ENCODE assay signal across 9 cellular contexts in the genomic region with DNA sequence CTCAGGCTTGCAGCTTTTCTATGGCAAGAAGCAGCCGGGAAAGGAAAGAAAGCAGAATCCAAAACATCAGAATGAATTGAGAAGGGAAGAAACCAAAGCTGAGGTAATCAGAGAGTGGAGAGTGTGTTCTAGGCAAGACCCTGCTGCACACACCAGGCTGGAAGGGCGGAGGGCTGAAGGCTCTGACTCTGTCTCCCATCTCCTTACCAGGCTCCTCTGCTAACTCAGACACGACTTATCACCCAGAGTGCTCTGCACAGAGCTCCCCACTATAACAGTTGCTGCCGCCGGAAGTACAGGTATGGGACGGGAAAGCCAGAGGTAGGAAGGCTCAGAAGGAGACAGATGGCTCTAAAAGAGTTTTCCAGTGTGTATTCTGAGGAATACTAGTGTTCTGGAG. TPM values are rescaled to one million over a fixed set of nuclear protein-coding genes. Genes with fewer than 3 reads are reported as not detected.
A peak's percentile ranks its signal among the peaks of the same experiment; 100 is the strongest.
DNase-seq lines count a peak whose midpoint lies in the region; ATAC-seq and TF ChIP-seq lines count a peak whose summit lies in the region.
"Had no signal": no experiment of that assay in that cellular context is flagged by ENCODE, and none has a peak within 500 bp of the region (broad histone marks: within the 10 kb centered on the region; RNA-seq: fewer than 3 reads in every experiment).

No MANE protein-coding gene starts in this region.

- peaks cover 0 to 45% (median 14%) of the 10 kb centered on the region in 11 experiments; a peak in 12 of 22 replicates for H4K20me1 ChIP-seq in BLaER1 treated with 17β-estradiol and CSF1 and Interleukin-3, amounts not matched to agents 10 nM and 100 nM
- H4K20me1 ChIP-seq in KMS-11 (ENCODE audit: insufficient read depth) (no peaks in the 10 kb centered on the region), mammary epithelial cell (ENCODE audit: insufficient read depth, low read length) (no peaks in the 10 kb centered on the region)

- in situ Hi-C loops in mammary epithelial cell (cut with MboI; ENCODE audit: low sequenced_read_pairs in 2 of 2) (no loop called here), G401 (cut with HindIII; ENCODE audit: low sequenced_read_pairs) (no loop called here)

- H3K27me3 ChIP-seq in BLaER1 treated with 17β-estradiol and CSF1 and Interleukin-3, amounts not matched to agents 10 nM and 100 nM = no peaks in the 10 kb centered on the region
- H3K27me3 ChIP-seq in KMS-11 (ENCODE audit: insufficient read depth, low read depth) (no peaks in the 10 kb centered on the region), mammary epithelial cell (ENCODE audit: insufficient read depth, low read length) (no peaks in the 10 kb centered on the region)

- peaks cover 0 to 3% (median 0%) of the 10 kb centered on the region in 9 donors for H3K9me3 Mint-ChIP-seq in naive thymus-derived CD8-positive, alpha-beta T cell

- H3K4me3 Mint-ChIP-seq in naive thymus-derived CD8-positive, alpha-beta T cell = peak overlapping the region; percentile 90 to 98 (median 96)

- intact Hi-C loops in mammary epithelial cell (cut with micrococcal nuclease) = loop anchor here (2.0 kb wide), 1 partner anchor 88 kb away; a partner anchor contains a TSS

- H3K4me1 ChIP-seq in BLaER1 treated with 17β-estradiol and CSF1 and Interleukin-3, amounts not matched to agents 10 nM and 100 nM = peaks cover 33 to 52% (median 46%) of the 10 kb centered on the region in 10 experiments
- H3K4me1 ChIP-seq in KMS-11 (ENCODE audit: low read depth, poor library complexity, severe bottlenecking) = peaks cover 24% of the 10 kb centered on the region
- H3K4me1 ChIP-seq in mammary epithelial cell (ENCODE audit: insufficient read depth, low read length) = peaks cover 22% of the 10 kb centered on the region

- H3K27ac Mint-ChIP-seq in naive thymus-derived CD8-positive, alpha-beta T cell = peak overlapping the region in 9 of 10 donors; percentile 61 to 97 (median 90)

- H2AFZ ChIP-seq in KMS-11 (ENCODE audit: low read depth) (no peak overlapping the region), mammary epithelial cell (ENCODE audit: low read depth, low read length) (peak overlapping the region; percentile 96)

- DNase-seq in mammary epithelial cell (no peak), G401 (ENCODE audit: low spot score) (no peak), HPDE6-E6E7 (ENCODE audit: extremely low spot score) (no peak), NCI-H82 treated with DMSO at 0.1 percent for 48 hours (lab: John Stamatoyannopoulos, UW; ENCODE audit: unreplicated experiment) (no peak)
- no peak for DNase-seq in naive thymus-derived CD8-positive, alpha-beta T cell
- DNase-seq: NCI-H510A had no signal

- CTCF ChIA-PET in mammary epithelial cell (lab: Charles Lee; ENCODE audit: low non-redundant PET) = interaction anchor here (0.6 kb wide), 1 partner anchor 96 kb away, joined by 3 read pairs; no protein-coding TSS in a partner anchor

- H3K27ac ChIP-seq in BLaER1 treated with 17β-estradiol and CSF1 and Interleukin-3, amounts not matched to agents 10 nM and 100 nM = peak overlapping the region in 10 of 11 experiments; percentile 73 to 89 (median 86); a peak in 17 of 22 replicates
- H3K27ac ChIP-seq in KMS-11 (no peak overlapping the region), mammary epithelial cell (ENCODE audit: insufficient read depth, low read depth, low read length) (peak overlapping the region; percentile 85)

- WGBS in mammary epithelial cell (ENCODE audit: low coverage, missing lambda C conversion rate) = 78% methylated on average over 6 of the region's 6 CpGs

- peaks cover 51 to 83% (median 66%) of the 10 kb centered on the region in 11 experiments for H3K36me3 ChIP-seq in BLaER1 treated with 17β-estradiol and CSF1 and Interleukin-3, amounts not matched to agents 10 nM and 100 nM
- H3K36me3 ChIP-seq in KMS-11 (ENCODE audit: insufficient read depth) (peaks cover 7% of the 10 kb centered on the region; the same call in 1 of the 2 replicates), mammary epithelial cell (ENCODE audit: insufficient read depth, low read length) (peaks cover 9% of the 10 kb centered on the region)

- H3K36me3 Mint-ChIP-seq in naive thymus-derived CD8-positive, alpha-beta T cell = peaks cover 0 to 60% (median 13%) of the 10 kb centered on the region in 3 donors

- H3K9ac ChIP-seq in BLaER1 treated with 17β-estradiol and CSF1 and Interleukin-3, amounts not matched to agents 10 nM and 100 nM = peak overlapping the region; percentile 83 to 94 (median 89)
- H3K9ac ChIP-seq in KMS-11 (peak overlapping the region; percentile 62; the same call in 1 of the 2 replicates), mammary epithelial cell (ENCODE audit: insufficient read depth, low read length) (peak overlapping the region; percentile 86)

- no peak for TF ChIP-seq CTCF in KMS-11 (conservative IDR thresholded peaks at IDR 0.05; ENCODE audit: low read depth, low read length)
- no peak for TF ChIP-seq CTCF in mammary epithelial cell (conservative IDR thresholded peaks at IDR 0.05 in 1 of 2, IDR thresholded peaks at IDR 0.05 in 1 of 2; ENCODE audit: extremely low read depth in 1 of 2, insufficient read depth in 1 of 2, low read depth in 1 of 2, low read length in 2 of 2)

- dilution Hi-C loops in mammary epithelial cell (cut with HindIII; ENCODE audit: low sequenced_read_pairs) = no loop called here

- POLR2A ChIA-PET in naive thymus-derived CD8-positive, alpha-beta T cell (lab: Charles Lee) = interaction anchor here (0.6 to 3.4 kb wide), 9 partner anchors 8 to 531 kb away, joined by 3 to 36 read pairs (median 5); a partner anchor contains a TSS

- H3K4me1 Mint-ChIP-seq in naive thymus-derived CD8-positive, alpha-beta T cell = peaks cover 20 to 53% (median 51%) of the 10 kb centered on the region in 4 donors

- H3K4me2 ChIP-seq in BLaER1 treated with 17β-estradiol and CSF1 and Interleukin-3, amounts not matched to agents 10 nM and 100 nM = peak overlapping the region; percentile 91 to 100 (median 97)
- peak overlapping the region; percentile 84 for H3K4me2 ChIP-seq in KMS-11
- H3K4me2 ChIP-seq in mammary epithelial cell (ENCODE audit: insufficient read depth, low read depth, low read length) = peak overlapping the region; percentile 76

- H3K27me3 Mint-ChIP-seq in naive thymus-derived CD8-positive, alpha-beta T cell = peaks cover 0 to 3% (median 0%) of the 10 kb centered on the region in 5 donors

- no peak for ATAC-seq in naive thymus-derived CD8-positive, alpha-beta T cell
- ATAC-seq in HG03045 (IDR thresholded peaks at IDR 0.05; ENCODE audit: unreplicated experiment) = no peak

- no TSS peak for BruUV-seq in mammary epithelial cell (replicated peaks; lab: Mats Ljungman, UMichigan)

- H3K4me3 ChIP-seq in BLaER1 treated with 17β-estradiol and CSF1 and Interleukin-3, amounts not matched to agents 10 nM and 100 nM = peak overlapping the region; percentile 72 to 94 (median 88)
- H3K4me3 ChIP-seq in KMS-11 (IDR thresholded peaks at IDR 0.05; ENCODE audit: insufficient read depth, low read depth, low read length) = peak overlapping the region; percentile 100
- peak overlapping the region; percentile 69 to 86 (median 75) for H3K4me3 ChIP-seq in mammary epithelial cell (replicated peaks in 1 of 3; ENCODE audit: insufficient read depth in 1 of 3, low read depth in 2 of 3, low read length in 3 of 3)

- H3K9me3 ChIP-seq in BLaER1 treated with 17β-estradiol and CSF1 and Interleukin-3, amounts not matched to agents 10 nM and 100 nM (replicated peaks in 1 of 11) = no peaks in the 10 kb centered on the region
- no peaks in the 10 kb centered on the region for H3K9me3 ChIP-seq in mammary epithelial cell (replicated peaks; ENCODE audit: insufficient read depth, low read length)

- H3K79me2 ChIP-seq in KMS-11 (ENCODE audit: insufficient read depth, low read depth) = peaks cover 17% of the 10 kb centered on the region
- peaks cover 34% of the 10 kb centered on the region for H3K79me2 ChIP-seq in mammary epithelial cell (ENCODE audit: insufficient read depth, low read length)

RNA-seq across cellular contexts. Expression of a gene that starts 1.2 kb away (rescaled TPM):
- total RNA-seq in mammary epithelial cell = 10 to 100 TPM; 24.8 to 47.6 TPM
- polyA plus RNA-seq in mammary epithelial cell = 30.1 TPM
- 20.5 TPM for polyA minus RNA-seq in mammary epithelial cell
- total RNA-seq in naive thymus-derived CD8-positive, alpha-beta T cell = 10 to 100 TPM; 57.8 to 65.2 TPM
- polyA plus RNA-seq in naive thymus-derived CD8-positive, alpha-beta T cell = 10 to 100 TPM; 53.7 to 74.2 (median 63.5) TPM
- total RNA-seq in G401 (2014; rRNA removed; shearing (Covaris generic)) = 44.3 and 57.7 TPM in 2 replicates

RNA-seq across cellular contexts. Expression of a gene that starts 1.4 kb away (rescaled TPM):
- total RNA-seq in mammary epithelial cell = 1 to 10 TPM; 7.3 to 9.7 TPM
- polyA plus RNA-seq in mammary epithelial cell = 3.8 TPM
- polyA minus RNA-seq in mammary epithelial cell = 21.4 TPM
- 1 to 10 TPM; 2.5 to 4.5 TPM for total RNA-seq in naive thymus-derived CD8-positive, alpha-beta T cell
- under 1 TPM in 2 of 3 donors, not detected in 1; 0.23 to 0.30 TPM for polyA plus RNA-seq in naive thymus-derived CD8-positive, alpha-beta T cell
- 6.2 and 8.9 TPM in 2 replicates for total RNA-seq in G401 (2014; rRNA removed; shearing (Covaris generic))

RNA-seq across cellular contexts. Expression of a gene that starts 8.7 kb away (rescaled TPM):
- not detected for total RNA-seq in mammary epithelial cell
- polyA plus RNA-seq in mammary epithelial cell = 0.23 TPM
- polyA minus RNA-seq in mammary epithelial cell = not detected
- 1 to 10 TPM; 2.0 to 4.6 TPM for total RNA-seq in naive thymus-derived CD8-positive, alpha-beta T cell
- under 1 TPM in 2 of 3 donors, not detected in 1; 0.50 to 0.59 TPM for polyA plus RNA-seq in naive thymus-derived CD8-positive, alpha-beta T cell
- total RNA-seq in G401 (2014; rRNA removed; shearing (Covaris generic)) = not detected in 2 replicates

RNA-seq across cellular contexts. Expression of a gene that starts 10.7 kb away (rescaled TPM):
- not detected for total RNA-seq in mammary epithelial cell
- not detected for polyA plus RNA-seq in mammary epithelial cell
- polyA minus RNA-seq in mammary epithelial cell = not detected
- total RNA-seq in naive thymus-derived CD8-positive, alpha-beta T cell = 10 to 100 TPM; 31.5 to 33.1 TPM
- 10 to 100 TPM in 2 of 3 donors, 1 to 10 TPM in 1; 9.9 to 37.4 (median 11.7) TPM for polyA plus RNA-seq in naive thymus-derived CD8-positive, alpha-beta T cell
- not detected in 2 replicates for total RNA-seq in G401 (2014; rRNA removed; shearing (Covaris generic))

RNA-seq across cellular contexts. Expression of a gene that starts 20.7 kb away (rescaled TPM):
- 1 to 10 TPM in 1 of 2 donors, under 1 TPM in 1; 0.50 to 1.6 TPM for total RNA-seq in mammary epithelial cell
- polyA plus RNA-seq in mammary epithelial cell = 0.44 TPM
- polyA minus RNA-seq in mammary epithelial cell = 0.10 TPM
- total RNA-seq in naive thymus-derived CD8-positive, alpha-beta T cell = 10 to 100 TPM; 10.6 to 13.2 TPM
- polyA plus RNA-seq in naive thymus-derived CD8-positive, alpha-beta T cell = 1 to 10 TPM in 1 of 3 donors, under 1 TPM in 2; 0.57 to 1.1 (median 0.81) TPM
- total RNA-seq in G401 (2014; rRNA removed; shearing (Covaris generic)) = 2.0 TPM in 2 replicates
